In genomic region chr2:171432969-171433762, GRCh38 we compare ENCODE assay signal across 8 cellular contexts. TPM values are rescaled to one million over a fixed set of nuclear protein-coding genes. Genes with fewer than 3 reads are reported as not detected.
A peak's percentile ranks its signal among the peaks of the same experiment; 100 is the strongest.
DNase-seq lines count a peak whose midpoint lies in the region; ATAC-seq and TF ChIP-seq lines count a peak whose summit lies in the region.

No MANE protein-coding gene starts in this region.

- intact Hi-C loops in heart left ventricle (cut with DNase I) (loop anchor here in 9 of 10 donors (5.0 to 10.0 kb wide), 6 partner anchors 89 to 461 kb away; partner anchors contain the start of genes CYBRD1 (in 6 of the 9), TLK1 (in 4 of the 9) and DYNC1I2 (in 1 of the 9)), left ventricle myocardium superior (cut with micrococcal nuclease) (loop anchor here (10.0 kb wide), 1 partner anchor 92 kb away; the partner anchor contains the start of gene CYBRD1), thyroid gland (cut with DNase I) (no loop called here)

- ATAC-seq in heart left ventricle (no peak), left ventricle myocardium superior (no peak), left lobe of liver (no peak)
- ATAC-seq in effector memory CD8-positive, alpha-beta T cell (replicated peaks), result peak; percentile 4

- H3K27me3 ChIP-seq in heart left ventricle, result no peaks in the 10 kb centered on the region
- no peaks in the 10 kb centered on the region for H3K27me3 ChIP-seq in thyroid gland

- H3K9me3 Mint-ChIP-seq in effector memory CD8-positive, alpha-beta T cell, result no peaks in the 10 kb centered on the region

- peak overlapping the region; percentile 86 to 94 for H3K27ac Mint-ChIP-seq in effector memory CD8-positive, alpha-beta T cell

- H3K9me3 ChIP-seq in heart left ventricle (no peaks in the 10 kb centered on the region), thyroid gland (no peaks in the 10 kb centered on the region)

- H3K36me3 Mint-ChIP-seq in effector memory CD8-positive, alpha-beta T cell (ENCODE audit: insufficient read depth), result peaks cover 34% of the 10 kb centered on the region

- DNase-seq in heart left ventricle, result peak in 1 of 5 donors; percentile 28
- no peak for DNase-seq in left ventricle myocardium superior
- peak; percentile 10 for DNase-seq in NCI-H2107 (lab: John Stamatoyannopoulos, UW)
- DNase-seq in activated CD4-positive, CD25-positive, alpha-beta regulatory T cell treated with anti-CD3 and anti-CD28 coated beads, Interleukin-2, amount 50 U/mL, for 72 hours, result peak; percentile 42
- peak in 2 of 3 experiments; percentile 13 to 21 for DNase-seq in effector memory CD8-positive, alpha-beta T cell
- peak; percentile 42 for DNase-seq in myocyte (ENCODE audit: low read depth)
- DNase-seq in thyroid gland, result peak; percentile 51 to 54
- DNase-seq in left lobe of liver (ENCODE audit: low spot score), result no peak

- H3K27ac ChIP-seq in heart left ventricle (peak overlapping the region in 11 of 12 donors; percentile 71 to 100 (median 97)), thyroid gland (peak overlapping the region in 1 of 3 donors; percentile 94)

- peaks cover 3 to 18% (median 10%) of the 10 kb centered on the region in 12 donors for H3K4me1 ChIP-seq in heart left ventricle
- H3K4me1 ChIP-seq in thyroid gland, result peaks cover 10 to 11% of the 10 kb centered on the region in 2 donors

- peak overlapping the region; percentile 87 to 91 for H3K4me3 Mint-ChIP-seq in effector memory CD8-positive, alpha-beta T cell

- H3K4me1 Mint-ChIP-seq in effector memory CD8-positive, alpha-beta T cell (ENCODE audit: low read depth in 2 of 2), result peaks cover 15 to 34% of the 10 kb centered on the region in 2 donors

- H3K4me3 ChIP-seq in heart left ventricle, result peak overlapping the region; percentile 61 to 95 (median 84)
- peak overlapping the region; percentile 38 to 95 (median 52) for H3K4me3 ChIP-seq in thyroid gland (replicated peaks in 1 of 3)

- WGBS in heart left ventricle, 4 donors, result 32 to 38% (median 34%) methylated on average over 20 of the region's 20 CpGs
- WGBS in thyroid gland, 2 donors, result 28 to 30% methylated on average over 20 of the region's 20 CpGs

- no peak for TF ChIP-seq CTCF in heart left ventricle (IDR thresholded peaks at IDR 0.05)
- TF ChIP-seq CTCF in thyroid gland (IDR thresholded peaks at IDR 0.05), result no peak

- no peaks in the 10 kb centered on the region for H3K27me3 Mint-ChIP-seq in effector memory CD8-positive, alpha-beta T cell

- TF ChIP-seq POLR2A in heart left ventricle (IDR thresholded peaks at IDR 0.05), result no peak
- TF ChIP-seq POLR2A in thyroid gland (IDR thresholded peaks at IDR 0.05), result no peak

- H3K36me3 ChIP-seq in heart left ventricle (peaks cover 0 to 27% (median 22%) of the 10 kb centered on the region in 9 donors), thyroid gland (no peaks in the 10 kb centered on the region)

RNA-seq across cellular contexts. Expression of gene METTL8, which starts 0.6 kb away (rescaled TPM):
- 10 to 100 TPM in 5 of 9 donors, 1 to 10 TPM in 4; 7.4 to 18.5 (median 11.2) TPM for total RNA-seq in heart left ventricle
- polyA plus RNA-seq in heart left ventricle, result 1 to 10 TPM; 4.2 to 5.1 TPM
- 8.2 TPM for total RNA-seq in left ventricle myocardium superior
- total RNA-seq in myocyte, result 30.7 and 34.0 TPM in 2 replicates
- 11.0 TPM for polyA plus RNA-seq in myocyte (2012)
- 10 to 100 TPM; 10.6 to 13.7 (median 13.2) TPM for total RNA-seq in thyroid gland
- 7.5 TPM for total RNA-seq in left lobe of liver

RNA-seq across cellular contexts. Expression of gene DCAF17, which starts 0.9 kb away (rescaled TPM):
- total RNA-seq in heart left ventricle (10 to 100 TPM in 1 of 9 donors, 1 to 10 TPM in 8; 5.9 to 16.7 (median 8.4) TPM), left ventricle myocardium superior (5.8 TPM), myocyte (18.9 and 24.1 TPM in 2 replicates), thyroid gland (10 to 100 TPM; 38.7 to 52.1 (median 46.2) TPM), left lobe of liver (6.9 TPM)
- polyA plus RNA-seq in heart left ventricle, result 1 to 10 TPM; 2.2 to 3.8 TPM
- polyA plus RNA-seq in myocyte (2012), result 9.0 TPM

Comparison
In these comparisons a context has a peak if more than half of its experiments do, and no peak if none do; other contexts are left out.
1. DNase-seq: peak in NCI-H2107 (single experiment), activated CD4-positive, CD25-positive, alpha-beta regulatory T cell treated with anti-CD3 and anti-CD28 coated beads, Interleukin-2, amount 50 U/mL, for 72 hours (single experiment), effector memory CD8-positive, alpha-beta T cell (2 of 3), myocyte (single experiment) and thyroid gland (2 of 2); none in left ventricle myocardium superior (single experiment) and left lobe of liver (single experiment).